Comparison of ENCODE assay signal across 8 cellular contexts in the genomic region with DNA sequence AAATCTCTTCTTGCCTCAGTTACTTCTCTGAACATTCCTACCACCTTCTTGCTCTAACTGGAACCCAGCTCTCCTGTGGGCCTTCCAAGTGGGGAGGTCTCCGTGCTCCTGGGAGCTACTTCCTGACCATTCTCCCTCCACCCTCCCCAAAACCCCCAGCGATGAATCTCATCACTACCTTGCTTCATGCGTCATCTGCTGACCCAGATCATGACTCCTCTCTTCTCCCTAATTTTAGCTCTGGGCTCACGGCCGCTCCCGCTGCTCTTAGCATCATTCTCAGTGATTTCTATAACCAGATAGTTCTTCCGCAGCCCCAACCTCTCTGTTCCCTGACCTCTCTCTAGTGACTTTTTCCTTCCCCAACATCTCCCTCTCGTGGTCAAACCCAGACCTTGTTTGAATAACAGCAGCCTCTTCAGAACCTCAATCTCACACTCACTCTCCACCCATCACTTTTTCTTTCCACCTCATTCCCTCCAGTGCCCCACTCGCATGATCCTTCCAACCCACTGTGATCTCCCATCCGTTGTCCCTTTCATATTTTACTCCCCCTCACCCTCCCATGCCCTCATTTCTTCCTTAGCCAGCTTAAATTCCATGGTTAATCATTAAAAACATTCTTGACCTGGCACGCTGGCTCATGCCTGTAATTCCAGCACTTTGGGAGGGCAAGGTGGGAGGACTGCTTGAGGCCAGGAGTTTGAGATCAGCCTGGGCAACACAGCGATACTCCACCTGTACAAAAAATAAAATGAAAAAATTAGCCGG. TPM values are rescaled to one million over a fixed set of nuclear protein-coding genes. Genes with fewer than 3 reads are reported as not detected.
A peak's percentile ranks its signal among the peaks of the same experiment; 100 is the strongest.
DNase-seq lines count a peak whose midpoint lies in the region; ATAC-seq and TF ChIP-seq lines count a peak whose summit lies in the region.

No MANE protein-coding gene starts in this region.

- peaks cover 7% of the 10 kb centered on the region for H3K27me3 Mint-ChIP-seq in endothelial cell (ENCODE audit: unreplicated experiment)

- H3K36me3 Mint-ChIP-seq in endothelial cell (ENCODE audit: low read depth, unreplicated experiment): peaks cover 6% of the 10 kb centered on the region

- H3K4me3 Mint-ChIP-seq in endothelial cell (ENCODE audit: unreplicated experiment): peak overlapping the region; percentile 45

- no peak overlapping the region for H3K4me3 ChIP-seq in retinal pigment epithelial cell (ENCODE audit: low read length)

- H3K4me1 Mint-ChIP-seq in endothelial cell (ENCODE audit: unreplicated experiment): peaks cover 8% of the 10 kb centered on the region

- H3K9me3 Mint-ChIP-seq in endothelial cell (ENCODE audit: unreplicated experiment): no peaks in the 10 kb centered on the region

- ATAC-seq in GM19351 (IDR thresholded peaks at IDR 0.05; ENCODE audit: unreplicated experiment) (no peak), HG03460 (IDR thresholded peaks at IDR 0.05; ENCODE audit: unreplicated experiment) (no peak), GM18498 (IDR thresholded peaks at IDR 0.05; ENCODE audit: unreplicated experiment) (no peak)

- TF ChIP-seq CTCF in endothelial cell (IDR thresholded peaks at IDR 0.05; ENCODE audit: unreplicated experiment) (peak; percentile 26), retinal pigment epithelial cell (conservative IDR thresholded peaks at IDR 0.05; ENCODE audit: low read depth, low read length) (peak; percentile 72)

- DNase-seq in DMS53 (lab: John Stamatoyannopoulos, UW) (peak; percentile 92), HPDE6-E6E7 (ENCODE audit: extremely low spot score) (peak; percentile 47), NOMO-1 treated with DMSO at 0.1 percent for 48 hours (lab: John Stamatoyannopoulos, UW; ENCODE audit: unreplicated experiment) (peak; percentile 67), endothelial cell (ENCODE audit: low spot score) (peak; percentile 53), retinal pigment epithelial cell (ENCODE audit: low read depth) (no peak)

- H3K27ac Mint-ChIP-seq in endothelial cell (ENCODE audit: unreplicated experiment): no peak overlapping the region

RNA-seq across cellular contexts. Expression of gene MRPS12, which starts 21.8 kb away (rescaled TPM):
- total RNA-seq in endothelial cell (ENCODE audit: unreplicated experiment): 32.0 TPM

RNA-seq across cellular contexts. Expression of gene SARS2, which starts 22.0 kb away (rescaled TPM):
- 36.7 TPM for total RNA-seq in endothelial cell (ENCODE audit: unreplicated experiment)

RNA-seq across cellular contexts. Expression of gene FBXO17, which starts 23.0 kb away (rescaled TPM):
- 16.0 TPM for total RNA-seq in endothelial cell (ENCODE audit: unreplicated experiment)

RNA-seq across cellular contexts. Expression of gene CCER2, which starts 40.6 kb away (rescaled TPM):
- 0.87 TPM for total RNA-seq in endothelial cell (ENCODE audit: unreplicated experiment)

RNA-seq across cellular contexts. Expression of gene NFKBIB, which starts 52.8 kb away (rescaled TPM):
- total RNA-seq in endothelial cell (ENCODE audit: unreplicated experiment): 16.9 TPM
